21 cellular contexts compared by ENCODE assay signal in genomic region chr1:202802034-202802433, GRCh38. TPM values are rescaled to one million over a fixed set of nuclear protein-coding genes. Genes with fewer than 3 reads are reported as not detected.
DNase-seq lines count a peak whose midpoint lies in the region; ATAC-seq and TF ChIP-seq lines count a peak whose summit lies in the region.
"Had no signal": no experiment of that assay in that cellular context is flagged by ENCODE, and none has a peak within 500 bp of the region (broad histone marks: within the 10 kb centered on the region; RNA-seq: fewer than 3 reads in every experiment).

No MANE protein-coding gene starts in this region.

- H3K27ac ChIP-seq in BLaER1 (no peak overlapping the region), GM23338 (ENCODE audit: low read depth) (peak overlapping the region; percentile 20; the same call in 1 of the 2 replicates), neural progenitor cell (peak overlapping the region; percentile 13), gastrocnemius medialis (no peak overlapping the region)
- H3K27ac ChIP-seq: C4-2B had no signal

- H3K9me2 ChIP-seq in GM23338 (ENCODE audit: insufficient read depth): no peaks in the 10 kb centered on the region

- H3K36me3 Mint-ChIP-seq in GM23338 (ENCODE audit: low read depth): peaks cover 16% of the 10 kb centered on the region
- H3K36me3 Mint-ChIP-seq in activated naive CD8-positive, alpha-beta T cell treated with anti-CD3 and anti-CD28 coated beads for 36 hours: peaks cover 14% of the 10 kb centered on the region
- peaks cover 24% of the 10 kb centered on the region for H3K36me3 Mint-ChIP-seq in neural progenitor cell

- in situ Hi-C loops in gastrocnemius medialis (cut with MboI; ENCODE audit: low sequenced_read_pairs in 4 of 4): no loop called here

- H3K4me3 Mint-ChIP-seq in GM23338 (no peak overlapping the region), neural progenitor cell (no peak overlapping the region)
- H3K4me3 Mint-ChIP-seq in activated naive CD8-positive, alpha-beta T cell treated with anti-CD3 and anti-CD28 coated beads for 36 hours: peak overlapping the region; percentile 14
- H3K4me3 Mint-ChIP-seq: CD8-positive, alpha-beta memory T cell had no signal

- H3K9me3 ChIP-seq in BLaER1: no peaks in the 10 kb centered on the region
- H3K9me3 ChIP-seq in neural progenitor cell (ENCODE audit: low read depth): no peaks in the 10 kb centered on the region
- H3K9me3 ChIP-seq in gastrocnemius medialis: no peaks in the 10 kb centered on the region

- TF ChIP-seq CTCF in GM23338 (conservative IDR thresholded peaks at IDR 0.05; ENCODE audit: low read depth in 2 of 2): no peak
- TF ChIP-seq CTCF in neural progenitor cell (IDR thresholded peaks at IDR 0.05): no peak
- no peak for TF ChIP-seq CTCF in gastrocnemius medialis (IDR thresholded peaks at IDR 0.05 in 4 of 5, conservative IDR thresholded peaks at IDR 0.05 in 1 of 5)

- H3K27me3 Mint-ChIP-seq in GM23338 (ENCODE audit: insufficient read depth, low read depth, poor library complexity): peaks cover 1% of the 10 kb centered on the region
- H3K27me3 Mint-ChIP-seq in activated naive CD8-positive, alpha-beta T cell treated with anti-CD3 and anti-CD28 coated beads for 36 hours: no peaks in the 10 kb centered on the region
- peaks cover 4% of the 10 kb centered on the region for H3K27me3 Mint-ChIP-seq in neural progenitor cell (ENCODE audit: insufficient read depth, low read depth)
- H3K27me3 Mint-ChIP-seq: CD8-positive, alpha-beta memory T cell had no signal

- H3K4me1 ChIP-seq in BLaER1 (peaks cover 88% of the 10 kb centered on the region), GM23338 (ENCODE audit: insufficient read depth) (peaks cover 51% of the 10 kb centered on the region), neural progenitor cell (peaks cover 37% of the 10 kb centered on the region), gastrocnemius medialis (peaks cover 14 to 22% of the 10 kb centered on the region in 2 donors)

- H3K4me3 ChIP-seq in BLaER1: no peak overlapping the region
- H3K4me3 ChIP-seq in GM23338: no peak overlapping the region
- H3K4me3 ChIP-seq in neural progenitor cell: no peak overlapping the region
- H3K4me3 ChIP-seq in gastrocnemius medialis: no peak overlapping the region

- DNase-seq in GM23338 (ENCODE audit: low spot score) (no peak), neural progenitor cell (ENCODE audit: low spot score) (no peak), glomerular visceral epithelial cell (ENCODE audit: extremely low spot score) (no peak), gastrocnemius medialis (no peak)
- DNase-seq in activated naive CD8-positive, alpha-beta T cell treated with anti-CD3 and anti-CD28 coated beads for 36 hours: no peak
- no peak for DNase-seq in activated CD4-positive, alpha-beta T cell treated with anti-CD3 and anti-CD28 coated beads, Interleukin-2, amount 50 U/mL, for 1 hour
- DNase-seq: Calu3; CD8-positive, alpha-beta memory T cell; DMS153; Kasumi-1; MM.1S; NCI-H1048; NCI-H1417 treated with DMSO at 0.1 percent for 48 hours; NCI-H187; NCI-H446; NCI-H526 treated with DMSO at 0.1 percent for 48 hours; RPMI8226; SHP77 had no signal

- no peak for TF ChIP-seq POLR2A in gastrocnemius medialis (IDR thresholded peaks at IDR 0.05)

- H3K4me1 Mint-ChIP-seq in GM23338: peaks cover 56% of the 10 kb centered on the region
- peaks cover 52% of the 10 kb centered on the region for H3K4me1 Mint-ChIP-seq in activated naive CD8-positive, alpha-beta T cell treated with anti-CD3 and anti-CD28 coated beads for 36 hours
- peaks cover 22% of the 10 kb centered on the region for H3K4me1 Mint-ChIP-seq in neural progenitor cell

- H3K9me3 Mint-ChIP-seq in GM23338: no peaks in the 10 kb centered on the region
- no peaks in the 10 kb centered on the region for H3K9me3 Mint-ChIP-seq in activated naive CD8-positive, alpha-beta T cell treated with anti-CD3 and anti-CD28 coated beads for 36 hours
- no peaks in the 10 kb centered on the region for H3K9me3 Mint-ChIP-seq in neural progenitor cell
- H3K9me3 Mint-ChIP-seq: CD8-positive, alpha-beta memory T cell had no signal

- no peaks in the 10 kb centered on the region for H3K27me3 ChIP-seq in BLaER1
- H3K27me3 ChIP-seq in GM23338 (ENCODE audit: insufficient read depth): no peaks in the 10 kb centered on the region
- H3K27me3 ChIP-seq in neural progenitor cell: no peaks in the 10 kb centered on the region
- H3K27me3 ChIP-seq in gastrocnemius medialis: no peaks in the 10 kb centered on the region

- H4K20me1 ChIP-seq in BLaER1 (peaks cover 96% of the 10 kb centered on the region), GM23338 (replicated peaks; ENCODE audit: insufficient read depth) (peaks cover 69% of the 10 kb centered on the region), neural progenitor cell (ENCODE audit: low read depth) (peaks cover 99% of the 10 kb centered on the region)

- no peak overlapping the region for H2AFZ ChIP-seq in GM23338
- no peak overlapping the region for H2AFZ ChIP-seq in neural progenitor cell (replicated peaks)

- ATAC-seq in GM23338: no peak
- no peak for ATAC-seq in gastrocnemius medialis

- H3K27ac Mint-ChIP-seq in GM23338 (no peak overlapping the region), neural progenitor cell (no peak overlapping the region)
- no peak overlapping the region for H3K27ac Mint-ChIP-seq in activated naive CD8-positive, alpha-beta T cell treated with anti-CD3 and anti-CD28 coated beads for 36 hours
- H3K27ac Mint-ChIP-seq: CD8-positive, alpha-beta memory T cell had no signal

- H3K36me3 ChIP-seq in BLaER1 (peaks cover 46% of the 10 kb centered on the region), GM23338 (ENCODE audit: insufficient read depth) (no peaks in the 10 kb centered on the region), neural progenitor cell (peaks cover 3% of the 10 kb centered on the region), gastrocnemius medialis (no peaks in the 10 kb centered on the region)

- peaks cover 100% of the 10 kb centered on the region for H3K79me2 ChIP-seq in GM23338 (replicated peaks; ENCODE audit: insufficient read depth)
- peaks cover 100% of the 10 kb centered on the region for H3K79me2 ChIP-seq in neural progenitor cell (ENCODE audit: low read depth)

- intact Hi-C loops in gastrocnemius medialis (cut with DNase I; ENCODE audit: low total_unique reads): no loop called here

- H3F3A ChIP-seq in GM23338 (replicated peaks; ENCODE audit: low read depth) (0 out of 2 replicates have a peak, but pooled peaks cover 5% of the 10 kb centered on the region), neural progenitor cell (ENCODE audit: low read depth) (peaks cover 8% of the 10 kb centered on the region)

- H3K4me2 ChIP-seq in BLaER1: peak overlapping the region; percentile 95; the same call in 1 of the 2 replicates
- no peak overlapping the region for H3K4me2 ChIP-seq in GM23338
- H3K4me2 ChIP-seq in neural progenitor cell: peak overlapping the region; percentile 2

- H3K9ac ChIP-seq in BLaER1 (no peak overlapping the region), neural progenitor cell (no peak overlapping the region)

TF ChIP-seq in GM23338, 12 proteins besides CTCF, POLR2A, EP300 and RAD21:
- TF ChIP-seq NANOG (IDR thresholded peaks at IDR 0.05; ENCODE audit: borderline replicate concordance) (no peak), EZH2phosphoT487 (IDR thresholded peaks at IDR 0.05; ENCODE audit: unreplicated experiment) (no peak), ZNF331 (CRISPR knock-in tag; IDR thresholded peaks at IDR 0.05; ENCODE audit: low read depth) (no peak), JUNB (IDR thresholded peaks at IDR 0.05; ENCODE audit: unreplicated experiment) (no peak), STAT1 (IDR thresholded peaks at IDR 0.05; ENCODE audit: unreplicated experiment) (no peak), POLR2AphosphoS5 (IDR thresholded peaks at IDR 0.05; ENCODE audit: low read depth) (no peak)

RNA-seq across cellular contexts. Expression of gene KDM5B, which starts 6.2 kb away (rescaled TPM):
- total RNA-seq in GM23338 (2014; rRNA removed; shearing (Covaris generic)): 186 and 202 TPM in 2 replicates
- 150 and 175 TPM in 2 replicates for polyA plus RNA-seq in GM23338 (2016; fragmentation: Nextera tagmentation; extraction: Ambion mirVana)
- 10 to 100 TPM; 18.3 to 19.3 TPM for total RNA-seq in activated naive CD8-positive, alpha-beta T cell treated with anti-CD3 and anti-CD28 coated beads for 36 hours
- total RNA-seq in neural progenitor cell (ENCODE audit: low replicate concordance) (219 and 283 TPM in 2 replicates), gastrocnemius medialis (10 to 100 TPM; 10.7 to 17.1 (median 13.7) TPM)

RNA-seq across cellular contexts. Expression of gene PCAT6, which starts 8.7 kb away (rescaled TPM):
- total RNA-seq in GM23338 (2014; rRNA removed; shearing (Covaris generic)): 7.2 TPM in 1 of 2 replicates, not detected in the other
- 28.1 and 28.7 TPM in 2 replicates for polyA plus RNA-seq in GM23338 (2016; fragmentation: Nextera tagmentation; extraction: Ambion mirVana)
- under 1 TPM; 0.45 to 0.80 TPM for total RNA-seq in activated naive CD8-positive, alpha-beta T cell treated with anti-CD3 and anti-CD28 coated beads for 36 hours
- total RNA-seq in neural progenitor cell (ENCODE audit: low replicate concordance) (4.2 TPM in 1 of 2 replicates, not detected in the other), gastrocnemius medialis (1 to 10 TPM in 1 of 4 donors, not detected in 3; 4.3 TPM)
- total RNA-seq: Daoy had no signal

Comparison
In these comparisons a context has a peak if more than half of its experiments do, and no peak if none do; other contexts are left out.
1. H3K27ac ChIP-seq: peak in GM23338 (single experiment) and neural progenitor cell (single experiment); none in BLaER1 (single experiment) and gastrocnemius medialis (0 of 4).